ENCODE assay signal across 17 cellular contexts in genomic region chrX:20711366-20711765, GRCh38.
DNase-seq lines count a peak whose midpoint lies in the region; TF ChIP-seq lines count a peak whose summit lies in the region.
"Had no signal": no experiment of that assay in that cellular context is flagged by ENCODE, and none has a peak within 500 bp of the region (broad histone marks: within the 10 kb centered on the region; RNA-seq: fewer than 3 reads in every experiment).

No MANE protein-coding gene starts in this region.

- peak overlapping the region; percentile 55 for H4K91ac ChIP-seq in trophoblast cell (ENCODE audit: low read depth, low read length)

- no peak overlapping the region for H3K27ac ChIP-seq in trophoblast cell (ENCODE audit: low read depth, low read length)
- H3K27ac ChIP-seq in prostate gland = no peak overlapping the region
- H3K27ac ChIP-seq: A549, KMS-11 had no signal

- H3K9me3 ChIP-seq in trophoblast cell (ENCODE audit: insufficient read depth, low read depth, low read length) (no peaks in the 10 kb centered on the region), prostate gland (no peaks in the 10 kb centered on the region)
- H3K9me3 ChIP-seq: A549 had no signal

- no peak for TF ChIP-seq POLR2A in prostate gland (IDR thresholded peaks at IDR 0.05)

- H3K23ac ChIP-seq in trophoblast cell (ENCODE audit: low read length) = no peak overlapping the region

- H3K4me1 ChIP-seq in trophoblast cell (ENCODE audit: control insufficient read depth in 1 of 2, insufficient read depth in 2 of 2, low read length in 2 of 2) (peaks cover 0 to 6% of the 10 kb centered on the region in 2 experiments), prostate gland (replicated peaks) (no peaks in the 10 kb centered on the region)
- H3K4me1 ChIP-seq: A549 had no signal

- peak; percentile 70 for DNase-seq in NCI-H748 (lab: John Stamatoyannopoulos, UW; ENCODE audit: unreplicated experiment)
- DNase-seq in NCI-H748 treated with DMSO at 0.1 percent for 48 hours (lab: John Stamatoyannopoulos, UW) = no peak
- DNase-seq in NCI-H1417 treated with DMSO at 0.1 percent for 48 hours (lab: John Stamatoyannopoulos, UW) = peak; percentile 5
- DNase-seq in NCI-H526 (lab: John Stamatoyannopoulos, UW) = peak; percentile 73 to 84
- DNase-seq in trophoblast cell = peak; percentile 80 to 82
- DNase-seq in prostate gland (ENCODE audit: low spot score) = no peak
- DNase-seq in ureter (ENCODE audit: low spot score) = no peak
- no peak for DNase-seq in GM13976 (ENCODE audit: low spot score)
- DNase-seq: CD4-positive, alpha-beta T cell; DND-41; NCI-H187; NCI-H2227 treated with DMSO at 0.1 percent for 48 hours; NCI-H524 treated with DMSO at 0.1 percent for 48 hours; SHP77 treated with DMSO at 0.1 percent for 48 hours; T-cell had no signal

- H3K18ac ChIP-seq in trophoblast cell (ENCODE audit: low read length) = no peak overlapping the region

- H2BK12ac ChIP-seq in trophoblast cell (ENCODE audit: low read length) = no peak overlapping the region

- no peak overlapping the region for H3K9ac ChIP-seq in trophoblast cell (ENCODE audit: low read length)
- H3K9ac ChIP-seq: KMS-11 had no signal

- no peak overlapping the region for H3K4ac ChIP-seq in trophoblast cell (ENCODE audit: low read depth, low read length)

- H3K4me3 ChIP-seq in trophoblast cell (ENCODE audit: low read depth, low read length) (no peak overlapping the region), prostate gland (no peak overlapping the region)
- H3K4me3 ChIP-seq: A549 had no signal

- peak overlapping the region; percentile 31 for H2BK5ac ChIP-seq in trophoblast cell (ENCODE audit: low read depth, low read length, poor library complexity)

- H3K27me3 ChIP-seq in trophoblast cell (ENCODE audit: insufficient read depth, low read length) = no peaks in the 10 kb centered on the region
- H3K27me3 ChIP-seq in prostate gland (replicated peaks; ENCODE audit: insufficient read depth) = no peaks in the 10 kb centered on the region

- peak overlapping the region; percentile 51 for H2BK120ac ChIP-seq in trophoblast cell (ENCODE audit: insufficient read depth, low read length, poor library complexity)

- no peak overlapping the region for H2AFZ ChIP-seq in trophoblast cell (ENCODE audit: insufficient read depth, low read length, poor library complexity)

- peaks cover 13% of the 10 kb centered on the region for H3K79me1 ChIP-seq in trophoblast cell (ENCODE audit: low read length)

- H4K12ac ChIP-seq in trophoblast cell (ENCODE audit: low read depth, low read length) = no peak overlapping the region

- TF ChIP-seq CTCF in prostate gland (IDR thresholded peaks at IDR 0.05) (no peak), GM13976 (IDR thresholded peaks at IDR 0.05; ENCODE audit: borderline replicate concordance, control extremely low read depth, extremely low read depth, insufficient read depth, missing control alignments) (no peak)

- H4K8ac ChIP-seq in trophoblast cell (ENCODE audit: low read depth, low read length) = no peak overlapping the region

- H3K4me2 ChIP-seq in trophoblast cell (ENCODE audit: low read length) = no peak overlapping the region
- H3K4me2 ChIP-seq: A549, KMS-11 had no signal

- no peak overlapping the region for H3K14ac ChIP-seq in trophoblast cell (ENCODE audit: low read length)

- WGBS in trophoblast cell (ENCODE audit: extremely low coverage, insufficient coverage, insufficient read length) = no CpG with 5 or more reads among the region's 3 CpGs
- 44% methylated on average over 3 of the region's 3 CpGs for WGBS in prostate gland

- no peaks in the 10 kb centered on the region for H3K79me2 ChIP-seq in trophoblast cell (ENCODE audit: control insufficient read depth, insufficient read depth, low read length, poor library complexity)

- in situ Hi-C loops in GM13976 (cut with MboI; ENCODE audit: low sequenced_read_pairs, unreplicated experiment) = no loop called here

- no peaks in the 10 kb centered on the region for H3K36me3 ChIP-seq in trophoblast cell (ENCODE audit: control insufficient read depth in 1 of 2, insufficient read depth in 2 of 2, low read length in 2 of 2)
- H3K36me3 ChIP-seq in prostate gland = no peaks in the 10 kb centered on the region

- intact Hi-C loops in prostate gland (cut with DNase I) = no loop called here

- no peak overlapping the region for H2AK5ac ChIP-seq in trophoblast cell (ENCODE audit: low read length)

Comparison
In these comparisons a context has a peak if more than half of its experiments do, and no peak if none do; other contexts are left out.
1. DNase-seq: peak in NCI-H748 (single experiment), NCI-H1417 treated with DMSO at 0.1 percent for 48 hours (single experiment), NCI-H526 (2 of 2) and trophoblast cell (2 of 2); none in NCI-H748 treated with DMSO at 0.1 percent for 48 hours (single experiment), prostate gland (single experiment), ureter (single experiment) and GM13976 (single experiment).